ENCODE assay signal across 9 cellular contexts in genomic region chr1:16979475-16980327, GRCh38. TPM values are rescaled to one million over a fixed set of nuclear protein-coding genes. Genes with fewer than 3 reads are reported as not detected.
A peak's percentile ranks its signal among the peaks of the same experiment; 100 is the strongest.
DNase-seq lines count a peak whose midpoint lies in the region; ATAC-seq and TF ChIP-seq lines count a peak whose summit lies in the region.
"Had no signal": no experiment of that assay in that cellular context is flagged by ENCODE, and none has a peak within 500 bp of the region (broad histone marks: within the 10 kb centered on the region; RNA-seq: fewer than 3 reads in every experiment).

No MANE protein-coding gene starts in this region.

- peak overlapping the region; percentile 82 for H3K4me3 ChIP-seq in thoracic aorta

- no peaks in the 10 kb centered on the region for H3K27me3 ChIP-seq in thoracic aorta (replicated peaks; ENCODE audit: insufficient read depth)

- no peaks in the 10 kb centered on the region for H3K9me3 Mint-ChIP-seq in brain
- H3K9me3 Mint-ChIP-seq in immature natural killer cell: no peaks in the 10 kb centered on the region

- H3K27ac Mint-ChIP-seq in brain (peak overlapping the region in 3 of 5 experiments; percentile 40 to 78 (median 54)), immature natural killer cell (no peak overlapping the region)

- intact Hi-C loops in left colon (cut with DNase I, micrococcal nuclease): no loop called here

- H3K27ac ChIP-seq in thoracic aorta: peak overlapping the region; percentile 94 to 95

- peak; percentile 7 for DNase-seq in NCI-H1105 treated with DMSO at 0.1 percent for 48 hours (lab: John Stamatoyannopoulos, UW)
- no peak for DNase-seq in NCI-H1105 (lab: John Stamatoyannopoulos, UW)
- no peak for DNase-seq in immature natural killer cell
- no peak for DNase-seq in thoracic aorta (ENCODE audit: low spot score)
- no peak for DNase-seq in RKO (ENCODE audit: low spot score)
- no peak for DNase-seq in left colon
- DNase-seq in T-helper 1 cell: no peak

- ATAC-seq in thoracic aorta (ENCODE audit: insufficient number of reproducible peaks, low FRiP score, low read depth) (no peak), left colon (no peak)

- H3K4me3 Mint-ChIP-seq in brain (peak overlapping the region; percentile 59 to 85 (median 83)), immature natural killer cell (peak overlapping the region in 4 of 5 donors; percentile 13 to 21 (median 19))

- peaks cover 4 to 58% of the 10 kb centered on the region in 2 donors for H3K4me1 ChIP-seq in thoracic aorta (ENCODE audit: control insufficient read depth in 1 of 2, low read depth in 2 of 2)

- H3K36me3 Mint-ChIP-seq in brain (no peaks in the 10 kb centered on the region), immature natural killer cell (peaks cover 0 to 4% (median 0%) of the 10 kb centered on the region in 3 donors)

- peaks cover 52% of the 10 kb centered on the region for H3K4me1 Mint-ChIP-seq in brain
- H3K4me1 Mint-ChIP-seq in immature natural killer cell: peaks cover 8 to 11% of the 10 kb centered on the region in 2 donors

- H3K9me3 ChIP-seq in thoracic aorta: no peaks in the 10 kb centered on the region

- TF ChIP-seq CTCF in brain (conservative IDR thresholded peaks at IDR 0.05) (no peak), thoracic aorta (IDR thresholded peaks at IDR 0.05) (no peak)

- H3K27me3 Mint-ChIP-seq in brain (peaks cover 9% of the 10 kb centered on the region), immature natural killer cell (ENCODE audit: low read depth in 3 of 3) (peaks cover 3 to 16% (median 8%) of the 10 kb centered on the region in 3 donors)

- H3K36me3 ChIP-seq in thoracic aorta: no peaks in the 10 kb centered on the region

RNA-seq across cellular contexts. Expression of gene MFAP2, which starts 0.7 kb away (rescaled TPM):
- polyA plus RNA-seq in brain (ENCODE audit: insufficient read depth, low read depth, low replicate concordance): 162 TPM
- polyA plus RNA-seq in immature natural killer cell: not detected
- total RNA-seq in thoracic aorta: 10 to 100 TPM; 24.0 to 62.2 TPM
- 1 to 10 TPM; 2.7 to 3.9 TPM for total RNA-seq in left colon
- total RNA-seq: A172 had no signal

RNA-seq across cellular contexts. Expression of gene ATP13A2, which starts 32.0 kb away (rescaled TPM):
- 132 TPM for polyA plus RNA-seq in brain (ENCODE audit: insufficient read depth, low read depth, low replicate concordance)
- polyA plus RNA-seq in immature natural killer cell: 10 to 100 TPM; 21.1 to 53.4 (median 26.3) TPM
- total RNA-seq in thoracic aorta: 10 to 100 TPM; 45.1 to 59.0 TPM
- 10 to 100 TPM; 46.2 to 53.9 TPM for total RNA-seq in left colon

RNA-seq across cellular contexts. Expression of gene CROCC, which starts 58.0 kb away (rescaled TPM):
- polyA plus RNA-seq in brain (ENCODE audit: insufficient read depth, low read depth, low replicate concordance) (29.1 TPM), immature natural killer cell (1 to 10 TPM in 2 of 3 donors, under 1 TPM in 1; 0.35 to 6.5 (median 5.4) TPM)
- total RNA-seq in thoracic aorta (10 to 100 TPM; 49.7 to 56.2 TPM), left colon (10 to 100 TPM; 11.3 to 11.4 TPM)

Comparison
In these comparisons a context has a peak if more than half of its experiments do, and no peak if none do; other contexts are left out.
1. H3K27ac Mint-ChIP-seq: peak in brain (3 of 5); none in immature natural killer cell (0 of 6).
2. RNA of gene MFAP2, which starts 0.7 kb away (total RNA-seq): 24.0 to 62.2 TPM in thoracic aorta; 2.7 to 3.9 TPM in left colon; every median in the first group is over 4 times any median in the second.
3. RNA of gene CROCC, which starts 58.0 kb away (total RNA-seq): 49.7 to 56.2 TPM in thoracic aorta; 11.3 to 11.4 TPM in left colon; every median in the first group is over 4 times any median in the second.